ENCODE assay signal across 20 cellular contexts in the genomic region with DNA sequence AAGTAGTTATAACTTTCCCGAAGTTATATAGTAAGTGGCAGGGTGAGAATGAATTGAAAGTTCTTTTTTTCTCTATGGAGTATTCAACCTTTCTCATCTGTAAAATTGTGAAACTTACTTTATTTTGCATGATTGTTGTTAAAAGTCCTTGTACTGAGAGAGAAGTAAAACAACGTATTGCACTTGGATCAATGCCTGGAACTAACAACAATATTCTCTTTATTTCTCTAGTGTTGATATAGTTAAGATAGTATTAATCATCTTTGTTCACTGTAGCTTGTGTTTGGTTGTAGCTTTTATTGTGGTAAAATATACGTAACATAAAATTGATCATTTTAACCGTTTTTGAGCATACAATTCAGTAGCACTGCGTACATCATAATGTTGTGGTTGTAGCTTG.
"Had no signal": no experiment of that assay in that cellular context is flagged by ENCODE, and none has a peak within 500 bp of the region (broad histone marks: within the 10 kb centered on the region; RNA-seq: fewer than 3 reads in every experiment).

No MANE protein-coding gene starts in this region.

- ATAC-seq: gastrocnemius medialis, left colon, right cardiac atrium had no signal

- DNase-seq: activated CD4-positive, alpha-beta memory T cell treated with anti-CD3 and anti-CD28 coated beads for 36 hours; activated CD4-positive, alpha-beta T cell treated with anti-CD3 and anti-CD28 coated beads for 48 hours; activated gamma-delta T cell; aorta; cortex of kidney; gastrocnemius medialis; head of caudate nucleus; hypothalamus; islet precursor cell; left colon; mesenchymal stem cell; ovary; right cardiac atrium; stimulated activated CD4-positive, alpha-beta T cell treated with anti-CD3 and anti-CD28 coated beads, Interleukin-1b, Interleukin-23, amount 100 ng/mL, for 48 hours; substantia nigra; SW 1271; T-helper 2 cell; tibial artery had no signal

- H3K27ac ChIP-seq: cardiac muscle cell, gastrocnemius medialis, neutrophil, ovary, tibial artery had no signal

- H3K36me3 ChIP-seq: cardiac muscle cell, gastrocnemius medialis, neutrophil, ovary, tibial artery had no signal

- H3K27me3 ChIP-seq: cardiac muscle cell, gastrocnemius medialis, neutrophil, ovary, tibial artery had no signal

- H3K9me3 ChIP-seq: gastrocnemius medialis, neutrophil, ovary, tibial artery had no signal

- H3K4me3 ChIP-seq: cardiac muscle cell, gastrocnemius medialis, ovary, tibial artery had no signal
